ENCODE assay signal across 1 cellular context in genomic region chr9:5450360-5451051, GRCh38.
TF ChIP-seq lines count a peak whose summit lies in the region.

CD274 (plus strand) TSS chr9:5450542; CDS start chr9:5456114, 5,572 bp downstream.

TF ChIP-seq in HCT116, 20 proteins besides CTCF, POLR2A, EP300 and RAD21 (continued from another document):
- TF ChIP-seq SIN3A (IDR thresholded peaks at IDR 0.05; ENCODE audit: low read depth), result peak; percentile 55
- TF ChIP-seq ZFX (IDR thresholded peaks at IDR 0.05), result no peak
- TF ChIP-seq SP1 (IDR thresholded peaks at IDR 0.05; ENCODE audit: low read depth), result peak; percentile 65
- no peak for TF ChIP-seq JUND (IDR thresholded peaks at IDR 0.05)
- TF ChIP-seq ZNF274 (IDR thresholded peaks at IDR 0.05; ENCODE audit: low read depth, low read length), result no peak
